9 cellular contexts compared by ENCODE assay signal in genomic region chr1:89547563-89548485, GRCh38. TPM values are rescaled to one million over a fixed set of nuclear protein-coding genes. Genes with fewer than 3 reads are reported as not detected.
A peak's percentile ranks its signal among the peaks of the same experiment; 100 is the strongest.
DNase-seq lines count a peak whose midpoint lies in the region; TF ChIP-seq lines count a peak whose summit lies in the region.
"Had no signal": no experiment of that assay in that cellular context is flagged by ENCODE, and none has a peak within 500 bp of the region (broad histone marks: within the 10 kb centered on the region; RNA-seq: fewer than 3 reads in every experiment).

No MANE protein-coding gene starts in this region.

- no peaks in the 10 kb centered on the region for H3K79me2 ChIP-seq in smooth muscle cell (ENCODE audit: low read depth)

- H3K9me3 ChIP-seq in smooth muscle cell (replicated peaks; ENCODE audit: low read depth), result no peaks in the 10 kb centered on the region
- H3K9me3 ChIP-seq in transverse colon, result no peaks in the 10 kb centered on the region

- peak overlapping the region in 4 of 59 donors; percentile 6 to 25 (median 16) for H3K4me3 ChIP-seq in dorsolateral prefrontal cortex
- no peak overlapping the region for H3K4me3 ChIP-seq in smooth muscle cell
- H3K4me3 ChIP-seq in transverse colon, result no peak overlapping the region

- H4K20me1 ChIP-seq in smooth muscle cell (ENCODE audit: low read depth), result no peaks in the 10 kb centered on the region

- 80% methylated on average over 3 of the region's 3 CpGs for WGBS in smooth muscle cell (ENCODE audit: low lambda C conversion rate)
- 75 to 100% methylated on average over 1 to 3 of the region's 3 CpGs for WGBS in transverse colon (ENCODE audit: low coverage in 1 of 2), 2 donors

- TF ChIP-seq POLR2A in transverse colon (IDR thresholded peaks at IDR 0.05), result no peak

- peak overlapping the region; percentile 2 for H3K4me2 ChIP-seq in smooth muscle cell

- H3K36me3 ChIP-seq in smooth muscle cell (ENCODE audit: low read depth) (no peaks in the 10 kb centered on the region), transverse colon (no peaks in the 10 kb centered on the region)

- no peak for TF ChIP-seq EP300 in transverse colon (IDR thresholded peaks at IDR 0.05; ENCODE audit: low read depth)

- in situ Hi-C loops in transverse colon (cut with MboI; ENCODE audit: low pct_ligation_motif_present in 1 of 4, low pct_unique_long_range_greater_than_20kb in 1 of 4, low sequenced_read_pairs in 3 of 4), result no loop called here

- intact Hi-C loops in dorsolateral prefrontal cortex (cut with DNase I), result loop anchor here in 1 of 2 donors (2.0 kb wide), 1 partner anchor 17 kb away; no protein-coding TSS in a partner anchor
- intact Hi-C loops in transverse colon (cut with DNase I; ENCODE audit: low total_unique reads), result no loop called here

- H3K27me3 ChIP-seq in dorsolateral prefrontal cortex (no peaks in the 10 kb centered on the region), smooth muscle cell (ENCODE audit: low read depth) (no peaks in the 10 kb centered on the region), transverse colon (no peaks in the 10 kb centered on the region)

- H3K27ac ChIP-seq in dorsolateral prefrontal cortex, result peak overlapping the region in 57 of 59 donors; percentile 3 to 89 (median 76)
- H3K27ac ChIP-seq in smooth muscle cell (ENCODE audit: low read depth), result peak overlapping the region; percentile 17
- peak overlapping the region in 1 of 4 donors; percentile 7 for H3K27ac ChIP-seq in transverse colon
- H3K27ac ChIP-seq: C4-2B had no signal

- POLR2A ChIA-PET in activated CD4-positive, alpha-beta T cell treated with anti-CD3 and anti-CD28 coated beads, Interleukin-2, amount 10 ng/mL, durations not matched to agents 7 days and 5 days (lab: Charles Lee), result no interaction called here

- H3F3A ChIP-seq in smooth muscle cell (ENCODE audit: low read depth), result no peaks in the 10 kb centered on the region

- no peaks in the 10 kb centered on the region for H3K27me3 Mint-ChIP-seq in activated CD4-positive, alpha-beta T cell treated with anti-CD3 and anti-CD28 coated beads, Interleukin-2, amount 10 ng/mL, durations not matched to agents 7 days and 5 days

- no peaks in the 10 kb centered on the region for H3K9me3 Mint-ChIP-seq in activated CD4-positive, alpha-beta T cell treated with anti-CD3 and anti-CD28 coated beads, Interleukin-2, amount 10 ng/mL, durations not matched to agents 7 days and 5 days

- TF ChIP-seq CTCF in dorsolateral prefrontal cortex (IDR thresholded peaks at IDR 0.05 in 54 of 56, conservative IDR thresholded peaks at IDR 0.05 in 2 of 56; ENCODE audit: low read depth in 1 of 56, partially characterized antibody in 56 of 56), result peak in 1 of 56 donors; percentile 5
- TF ChIP-seq CTCF in smooth muscle cell (IDR thresholded peaks at IDR 0.05; ENCODE audit: borderline replicate concordance, insufficient read depth, poor library complexity, severe bottlenecking), result no peak
- no peak for TF ChIP-seq CTCF in transverse colon (IDR thresholded peaks at IDR 0.05)

- H3K4me1 ChIP-seq in smooth muscle cell (ENCODE audit: low read depth) (peaks cover 11% of the 10 kb centered on the region), transverse colon (peaks cover 0 to 13% (median 8%) of the 10 kb centered on the region in 4 donors)

- H3K36me3 Mint-ChIP-seq in activated CD4-positive, alpha-beta T cell treated with anti-CD3 and anti-CD28 coated beads, Interleukin-2, amount 10 ng/mL, durations not matched to agents 7 days and 5 days (ENCODE audit: low read depth), result peaks cover 31% of the 10 kb centered on the region

- DNase-seq in activated CD4-positive, alpha-beta T cell treated with anti-CD3 and anti-CD28 coated beads for 48 hours, result peak; percentile 37
- no peak for DNase-seq in activated CD4-positive, alpha-beta T cell treated with anti-CD3 and anti-CD28 coated beads, Interleukin-2, amount 10 ng/mL, durations not matched to agents 7 days and 5 days
- DNase-seq in NCI-H69 (lab: John Stamatoyannopoulos, UW) (peak; percentile 81), dorsolateral prefrontal cortex (peak in 4 of 10 donors; percentile 39 to 46 (median 40)), smooth muscle cell (lab: John Stamatoyannopoulos, UW; ENCODE audit: unreplicated experiment) (no peak), activated gamma-delta T cell treated with Interleukin-2 at 50 U/mL for 16 hours (no peak), NAMALWA (ENCODE audit: low spot score) (no peak), transverse colon (no peak)

- CTCF ChIA-PET in activated CD4-positive, alpha-beta T cell treated with anti-CD3 and anti-CD28 coated beads, Interleukin-2, amount 10 ng/mL, durations not matched to agents 7 days and 5 days (lab: Charles Lee), result interaction anchor here (1.2 kb wide), 1 partner anchor 84 kb away, joined by 3 read pairs; no protein-coding TSS in a partner anchor

- H2AFZ ChIP-seq in smooth muscle cell (ENCODE audit: low read depth), result no peak overlapping the region

- no peak overlapping the region for H3K4me3 Mint-ChIP-seq in activated CD4-positive, alpha-beta T cell treated with anti-CD3 and anti-CD28 coated beads, Interleukin-2, amount 10 ng/mL, durations not matched to agents 7 days and 5 days

- no peak overlapping the region for H3K9ac ChIP-seq in smooth muscle cell (ENCODE audit: low read depth)

- H3K27ac Mint-ChIP-seq in activated CD4-positive, alpha-beta T cell treated with anti-CD3 and anti-CD28 coated beads, Interleukin-2, amount 10 ng/mL, durations not matched to agents 7 days and 5 days, result no peak overlapping the region

- peaks cover 45% of the 10 kb centered on the region for H3K4me1 Mint-ChIP-seq in activated CD4-positive, alpha-beta T cell treated with anti-CD3 and anti-CD28 coated beads, Interleukin-2, amount 10 ng/mL, durations not matched to agents 7 days and 5 days

RNA-seq across cellular contexts. Expression of gene LRRC8B, which starts 23.2 kb away (rescaled TPM):
- total RNA-seq in activated CD4-positive, alpha-beta T cell treated with anti-CD3 and anti-CD28 coated beads, Interleukin-2, amount 10 ng/mL, durations not matched to agents 7 days and 5 days, result 10 to 100 TPM; 21.2 to 22.1 TPM
- total RNA-seq in dorsolateral prefrontal cortex, result 100 to 1,000 TPM in 21 of 120 experiments, 10 to 100 TPM in 99; 38.4 to 137 (median 85.9) TPM
- total RNA-seq in smooth muscle cell, result 3.9 and 4.6 TPM in 2 replicates
- 0.98 and 1.5 TPM in 2 replicates for polyA plus RNA-seq in smooth muscle cell
- 10 to 100 TPM in 2 of 4 donors, 1 to 10 TPM in 2; 7.0 to 10.5 (median 8.7) TPM for total RNA-seq in transverse colon

Comparison
In these comparisons a context has a peak if more than half of its experiments do, and no peak if none do; other contexts are left out.
1. DNase-seq: peak in activated CD4-positive, alpha-beta T cell treated with anti-CD3 and anti-CD28 coated beads for 48 hours (single experiment) and NCI-H69 (single experiment); none in activated CD4-positive, alpha-beta T cell treated with anti-CD3 and anti-CD28 coated beads, Interleukin-2, amount 10 ng/mL, durations not matched to agents 7 days and 5 days (single experiment), smooth muscle cell (single experiment), activated gamma-delta T cell treated with Interleukin-2 at 50 U/mL for 16 hours (single experiment), NAMALWA (single experiment) and transverse colon (single experiment).